ENCODE assay signal across 1 cellular context in the genomic region with DNA sequence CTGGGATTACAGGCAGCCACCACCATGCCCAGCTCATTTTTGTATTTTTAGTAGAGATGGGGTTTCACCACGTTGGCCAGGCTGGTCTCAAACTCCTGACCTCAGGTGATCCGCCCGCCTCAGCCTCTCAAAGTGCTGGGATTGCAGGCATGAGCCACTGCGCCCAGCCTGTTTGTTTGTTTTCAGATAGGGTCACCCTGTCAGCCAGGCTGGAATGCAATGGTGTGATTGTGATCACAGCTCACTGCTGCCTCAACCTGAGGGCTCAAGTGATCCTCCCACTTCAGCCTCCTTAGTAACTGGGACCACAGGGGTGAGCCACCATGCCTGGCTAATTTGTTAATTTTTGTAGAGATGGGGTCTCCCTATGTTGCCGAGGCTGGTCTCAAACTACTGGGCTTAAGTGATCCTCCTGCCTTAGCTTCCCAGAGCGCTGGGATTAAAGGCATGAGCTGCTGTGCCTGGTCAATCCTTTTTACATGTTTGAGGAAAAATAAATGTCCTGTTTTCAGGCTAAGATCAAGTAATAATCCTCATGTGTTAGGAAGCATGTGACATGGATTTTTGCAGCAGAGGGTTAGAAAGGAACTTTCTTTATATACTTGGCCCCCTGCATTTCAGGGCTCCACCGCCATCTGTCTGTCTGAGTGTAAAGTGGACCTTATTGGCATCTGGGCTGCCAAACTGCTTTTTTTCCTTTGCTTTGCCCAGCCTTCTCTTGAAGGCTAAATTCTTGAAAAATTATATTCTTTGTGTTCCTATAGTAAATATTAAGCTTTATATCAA.
TF ChIP-seq lines count a peak whose summit lies in the region.

No MANE protein-coding gene starts in this region.

TF ChIP-seq in HepG2, 621 proteins besides CTCF, POLR2A, EP300 and RAD21 (continued from another document and continues in another):
- TF ChIP-seq, protein P1, sequence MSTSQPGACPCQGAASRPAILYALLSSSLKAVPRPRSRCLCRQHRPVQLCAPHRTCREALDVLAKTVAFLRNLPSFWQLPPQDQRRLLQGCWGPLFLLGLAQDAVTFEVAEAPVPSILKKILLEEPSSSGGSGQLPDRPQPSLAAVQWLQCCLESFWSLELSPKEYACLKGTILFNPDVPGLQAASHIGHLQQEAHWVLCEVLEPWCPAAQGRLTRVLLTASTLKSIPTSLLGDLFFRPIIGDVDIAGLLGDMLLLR (CRISPR knock-in tag; IDR thresholded peaks at IDR 0.05): no peak
- no peak for TF ChIP-seq ZNF354B (CRISPR knock-in tag; IDR thresholded peaks at IDR 0.05)
- TF ChIP-seq, protein P2, sequence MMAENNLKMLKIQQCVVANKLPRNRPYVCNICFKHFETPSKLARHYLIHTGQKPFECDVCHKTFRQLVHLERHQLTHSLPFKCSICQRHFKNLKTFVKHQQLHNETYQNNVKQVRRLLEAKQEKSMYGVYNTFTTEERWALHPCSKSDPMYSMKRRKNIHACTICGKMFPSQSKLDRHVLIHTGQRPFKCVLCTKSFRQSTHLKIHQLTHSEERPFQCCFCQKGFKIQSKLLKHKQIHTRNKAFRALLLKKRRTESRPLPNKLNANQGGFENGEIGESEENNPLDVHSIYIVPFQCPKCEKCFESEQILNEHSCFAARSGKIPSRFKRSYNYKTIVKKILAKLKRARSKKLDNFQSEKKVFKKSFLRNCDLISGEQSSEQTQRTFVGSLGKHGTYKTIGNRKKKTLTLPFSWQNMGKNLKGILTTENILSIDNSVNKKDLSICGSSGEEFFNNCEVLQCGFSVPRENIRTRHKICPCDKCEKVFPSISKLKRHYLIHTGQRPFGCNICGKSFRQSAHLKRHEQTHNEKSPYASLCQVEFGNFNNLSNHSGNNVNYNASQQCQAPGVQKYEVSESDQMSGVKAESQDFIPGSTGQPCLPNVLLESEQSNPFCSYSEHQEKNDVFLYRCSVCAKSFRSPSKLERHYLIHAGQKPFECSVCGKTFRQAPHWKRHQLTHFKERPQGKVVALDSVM (CRISPR knock-in tag; IDR thresholded peaks at IDR 0.05): peak; percentile 92
- no peak for TF ChIP-seq U2AF2 (IDR thresholded peaks at IDR 0.05; ENCODE audit: low read depth, low read length)
- no peak for TF ChIP-seq TGIF2 (CRISPR knock-in tag; IDR thresholded peaks at IDR 0.05)
- TF ChIP-seq, protein P3, sequence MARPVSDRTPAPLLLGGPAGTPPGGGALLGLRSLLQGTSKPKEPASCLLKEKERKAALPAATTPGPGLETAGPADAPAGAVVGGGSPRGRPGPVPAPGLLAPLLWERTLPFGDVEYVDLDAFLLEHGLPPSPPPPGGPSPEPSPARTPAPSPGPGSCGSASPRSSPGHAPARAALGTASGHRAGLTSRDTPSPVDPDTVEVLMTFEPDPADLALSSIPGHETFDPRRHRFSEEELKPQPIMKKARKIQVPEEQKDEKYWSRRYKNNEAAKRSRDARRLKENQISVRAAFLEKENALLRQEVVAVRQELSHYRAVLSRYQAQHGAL (CRISPR knock-in tag; IDR thresholded peaks at IDR 0.05; ENCODE audit: not compliant biosample characterization): no peak
- no peak for TF ChIP-seq POGZ (CRISPR knock-in tag; IDR thresholded peaks at IDR 0.05)
- TF ChIP-seq SAP130 (CRISPR knock-in tag; IDR thresholded peaks at IDR 0.05; ENCODE audit: low read depth): 0 out of 2 replicates have a peak, but pooled peaks have one; percentile 33
- TF ChIP-seq ZNF335 (CRISPR knock-in tag; IDR thresholded peaks at IDR 0.05): no peak
- no peak for TF ChIP-seq ZNF441 (CRISPR knock-in tag; IDR thresholded peaks at IDR 0.05; ENCODE audit: borderline replicate concordance)
- TF ChIP-seq, protein P4, sequence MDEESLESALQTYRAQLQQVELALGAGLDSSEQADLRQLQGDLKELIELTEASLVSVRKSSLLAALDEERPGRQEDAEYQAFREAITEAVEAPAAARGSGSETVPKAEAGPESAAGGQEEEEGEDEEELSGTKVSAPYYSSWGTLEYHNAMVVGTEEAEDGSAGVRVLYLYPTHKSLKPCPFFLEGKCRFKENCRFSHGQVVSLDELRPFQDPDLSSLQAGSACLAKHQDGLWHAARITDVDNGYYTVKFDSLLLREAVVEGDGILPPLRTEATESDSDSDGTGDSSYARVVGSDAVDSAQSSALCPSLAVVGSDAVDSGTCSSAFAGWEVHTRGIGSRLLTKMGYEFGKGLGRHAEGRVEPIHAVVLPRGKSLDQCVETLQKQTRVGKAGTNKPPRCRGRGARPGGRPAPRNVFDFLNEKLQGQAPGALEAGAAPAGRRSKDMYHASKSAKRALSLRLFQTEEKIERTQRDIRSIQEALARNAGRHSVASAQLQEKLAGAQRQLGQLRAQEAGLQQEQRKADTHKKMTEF (CRISPR knock-in tag; IDR thresholded peaks at IDR 0.05): no peak
- no peak for TF ChIP-seq ZNF337 (CRISPR knock-in tag; IDR thresholded peaks at IDR 0.05; ENCODE audit: borderline replicate concordance, low read depth)
- no peak for TF ChIP-seq ZNF777 (CRISPR knock-in tag; IDR thresholded peaks at IDR 0.05)
- TF ChIP-seq ZNF737 (CRISPR knock-in tag; IDR thresholded peaks at IDR 0.05; ENCODE audit: borderline replicate concordance): no peak
- no peak for TF ChIP-seq FLYWCH1 (CRISPR knock-in tag; IDR thresholded peaks at IDR 0.05)
- TF ChIP-seq ZNF788 (CRISPR knock-in tag; IDR thresholded peaks at IDR 0.05; ENCODE audit: borderline replicate concordance): no peak
- no peak for TF ChIP-seq ZNF766 (CRISPR knock-in tag; IDR thresholded peaks at IDR 0.05; ENCODE audit: borderline replicate concordance)
- TF ChIP-seq TSC22D2 (CRISPR knock-in tag; IDR thresholded peaks at IDR 0.05; ENCODE audit: borderline replicate concordance): no peak
- no peak for TF ChIP-seq ZBTB8A (CRISPR knock-in tag; IDR thresholded peaks at IDR 0.05; ENCODE audit: borderline replicate concordance, low read depth)
- TF ChIP-seq TEAD3 (CRISPR knock-in tag; optimal IDR thresholded peaks at IDR 0.05; ENCODE audit: borderline replicate concordance): peak; percentile 53
- TF ChIP-seq, protein P5, sequence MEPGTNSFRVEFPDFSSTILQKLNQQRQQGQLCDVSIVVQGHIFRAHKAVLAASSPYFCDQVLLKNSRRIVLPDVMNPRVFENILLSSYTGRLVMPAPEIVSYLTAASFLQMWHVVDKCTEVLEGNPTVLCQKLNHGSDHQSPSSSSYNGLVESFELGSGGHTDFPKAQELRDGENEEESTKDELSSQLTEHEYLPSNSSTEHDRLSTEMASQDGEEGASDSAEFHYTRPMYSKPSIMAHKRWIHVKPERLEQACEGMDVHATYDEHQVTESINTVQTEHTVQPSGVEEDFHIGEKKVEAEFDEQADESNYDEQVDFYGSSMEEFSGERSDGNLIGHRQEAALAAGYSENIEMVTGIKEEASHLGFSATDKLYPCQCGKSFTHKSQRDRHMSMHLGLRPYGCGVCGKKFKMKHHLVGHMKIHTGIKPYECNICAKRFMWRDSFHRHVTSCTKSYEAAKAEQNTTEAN (CRISPR knock-in tag; conservative IDR thresholded peaks at IDR 0.05): no peak
- TF ChIP-seq DNMT1 (CRISPR knock-in tag; IDR thresholded peaks at IDR 0.05): no peak
- TF ChIP-seq ZNF317 (CRISPR knock-in tag; IDR thresholded peaks at IDR 0.05): no peak
- TF ChIP-seq, protein P6, sequence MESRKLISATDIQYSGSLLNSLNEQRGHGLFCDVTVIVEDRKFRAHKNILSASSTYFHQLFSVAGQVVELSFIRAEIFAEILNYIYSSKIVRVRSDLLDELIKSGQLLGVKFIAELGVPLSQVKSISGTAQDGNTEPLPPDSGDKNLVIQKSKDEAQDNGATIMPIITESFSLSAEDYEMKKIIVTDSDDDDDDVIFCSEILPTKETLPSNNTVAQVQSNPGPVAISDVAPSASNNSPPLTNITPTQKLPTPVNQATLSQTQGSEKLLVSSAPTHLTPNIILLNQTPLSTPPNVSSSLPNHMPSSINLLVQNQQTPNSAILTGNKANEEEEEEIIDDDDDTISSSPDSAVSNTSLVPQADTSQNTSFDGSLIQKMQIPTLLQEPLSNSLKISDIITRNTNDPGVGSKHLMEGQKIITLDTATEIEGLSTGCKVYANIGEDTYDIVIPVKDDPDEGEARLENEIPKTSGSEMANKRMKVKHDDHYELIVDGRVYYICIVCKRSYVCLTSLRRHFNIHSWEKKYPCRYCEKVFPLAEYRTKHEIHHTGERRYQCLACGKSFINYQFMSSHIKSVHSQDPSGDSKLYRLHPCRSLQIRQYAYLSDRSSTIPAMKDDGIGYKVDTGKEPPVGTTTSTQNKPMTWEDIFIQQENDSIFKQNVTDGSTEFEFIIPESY (CRISPR knock-in tag; IDR thresholded peaks at IDR 0.05): peak; percentile 36; the same call in 1 of the 2 replicates
- no peak for TF ChIP-seq ZNF557 (CRISPR knock-in tag; IDR thresholded peaks at IDR 0.05)
- TF ChIP-seq HOXD1 (CRISPR knock-in tag; IDR thresholded peaks at IDR 0.05): no peak
- no peak for TF ChIP-seq ZNF235 (CRISPR knock-in tag; IDR thresholded peaks at IDR 0.05; ENCODE audit: borderline replicate concordance)
- no peak for TF ChIP-seq CC2D1A (CRISPR knock-in tag; IDR thresholded peaks at IDR 0.05)
- TF ChIP-seq, protein P7, sequence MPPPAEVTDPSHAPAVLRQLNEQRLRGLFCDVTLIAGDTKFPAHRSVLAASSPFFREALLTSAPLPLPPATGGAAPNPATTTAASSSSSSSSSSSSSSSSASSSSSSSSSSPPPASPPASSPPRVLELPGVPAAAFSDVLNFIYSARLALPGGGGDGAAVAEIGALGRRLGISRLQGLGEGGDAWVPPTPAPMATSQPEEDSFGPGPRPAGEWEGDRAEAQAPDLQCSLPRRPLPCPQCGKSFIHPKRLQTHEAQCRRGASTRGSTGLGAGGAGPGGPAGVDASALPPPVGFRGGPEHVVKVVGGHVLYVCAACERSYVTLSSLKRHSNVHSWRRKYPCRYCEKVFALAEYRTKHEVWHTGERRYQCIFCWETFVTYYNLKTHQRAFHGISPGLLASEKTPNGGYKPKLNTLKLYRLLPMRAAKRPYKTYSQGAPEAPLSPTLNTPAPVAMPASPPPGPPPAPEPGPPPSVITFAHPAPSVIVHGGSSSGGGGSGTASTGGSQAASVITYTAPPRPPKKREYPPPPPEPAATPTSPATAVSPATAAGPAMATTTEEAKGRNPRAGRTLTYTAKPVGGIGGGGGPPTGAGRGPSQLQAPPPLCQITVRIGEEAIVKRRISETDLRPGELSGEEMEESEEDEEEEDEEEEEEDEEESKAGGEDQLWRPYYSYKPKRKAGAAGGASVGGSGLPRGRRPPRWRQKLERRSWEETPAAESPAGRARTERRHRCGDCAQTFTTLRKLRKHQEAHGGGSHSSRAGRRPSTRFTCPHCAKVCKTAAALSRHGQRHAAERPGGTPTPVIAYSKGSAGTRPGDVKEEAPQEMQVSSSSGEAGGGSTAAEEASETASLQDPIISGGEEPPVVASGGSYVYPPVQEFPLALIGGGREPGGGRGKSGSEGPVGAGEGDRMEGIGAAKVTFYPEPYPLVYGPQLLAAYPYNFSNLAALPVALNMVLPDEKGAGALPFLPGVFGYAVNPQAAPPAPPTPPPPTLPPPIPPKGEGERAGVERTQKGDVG (CRISPR knock-in tag; IDR thresholded peaks at IDR 0.05; ENCODE audit: borderline replicate concordance): peak; percentile 83; the same call in 1 of the 2 replicates
- TF ChIP-seq, protein P8, sequence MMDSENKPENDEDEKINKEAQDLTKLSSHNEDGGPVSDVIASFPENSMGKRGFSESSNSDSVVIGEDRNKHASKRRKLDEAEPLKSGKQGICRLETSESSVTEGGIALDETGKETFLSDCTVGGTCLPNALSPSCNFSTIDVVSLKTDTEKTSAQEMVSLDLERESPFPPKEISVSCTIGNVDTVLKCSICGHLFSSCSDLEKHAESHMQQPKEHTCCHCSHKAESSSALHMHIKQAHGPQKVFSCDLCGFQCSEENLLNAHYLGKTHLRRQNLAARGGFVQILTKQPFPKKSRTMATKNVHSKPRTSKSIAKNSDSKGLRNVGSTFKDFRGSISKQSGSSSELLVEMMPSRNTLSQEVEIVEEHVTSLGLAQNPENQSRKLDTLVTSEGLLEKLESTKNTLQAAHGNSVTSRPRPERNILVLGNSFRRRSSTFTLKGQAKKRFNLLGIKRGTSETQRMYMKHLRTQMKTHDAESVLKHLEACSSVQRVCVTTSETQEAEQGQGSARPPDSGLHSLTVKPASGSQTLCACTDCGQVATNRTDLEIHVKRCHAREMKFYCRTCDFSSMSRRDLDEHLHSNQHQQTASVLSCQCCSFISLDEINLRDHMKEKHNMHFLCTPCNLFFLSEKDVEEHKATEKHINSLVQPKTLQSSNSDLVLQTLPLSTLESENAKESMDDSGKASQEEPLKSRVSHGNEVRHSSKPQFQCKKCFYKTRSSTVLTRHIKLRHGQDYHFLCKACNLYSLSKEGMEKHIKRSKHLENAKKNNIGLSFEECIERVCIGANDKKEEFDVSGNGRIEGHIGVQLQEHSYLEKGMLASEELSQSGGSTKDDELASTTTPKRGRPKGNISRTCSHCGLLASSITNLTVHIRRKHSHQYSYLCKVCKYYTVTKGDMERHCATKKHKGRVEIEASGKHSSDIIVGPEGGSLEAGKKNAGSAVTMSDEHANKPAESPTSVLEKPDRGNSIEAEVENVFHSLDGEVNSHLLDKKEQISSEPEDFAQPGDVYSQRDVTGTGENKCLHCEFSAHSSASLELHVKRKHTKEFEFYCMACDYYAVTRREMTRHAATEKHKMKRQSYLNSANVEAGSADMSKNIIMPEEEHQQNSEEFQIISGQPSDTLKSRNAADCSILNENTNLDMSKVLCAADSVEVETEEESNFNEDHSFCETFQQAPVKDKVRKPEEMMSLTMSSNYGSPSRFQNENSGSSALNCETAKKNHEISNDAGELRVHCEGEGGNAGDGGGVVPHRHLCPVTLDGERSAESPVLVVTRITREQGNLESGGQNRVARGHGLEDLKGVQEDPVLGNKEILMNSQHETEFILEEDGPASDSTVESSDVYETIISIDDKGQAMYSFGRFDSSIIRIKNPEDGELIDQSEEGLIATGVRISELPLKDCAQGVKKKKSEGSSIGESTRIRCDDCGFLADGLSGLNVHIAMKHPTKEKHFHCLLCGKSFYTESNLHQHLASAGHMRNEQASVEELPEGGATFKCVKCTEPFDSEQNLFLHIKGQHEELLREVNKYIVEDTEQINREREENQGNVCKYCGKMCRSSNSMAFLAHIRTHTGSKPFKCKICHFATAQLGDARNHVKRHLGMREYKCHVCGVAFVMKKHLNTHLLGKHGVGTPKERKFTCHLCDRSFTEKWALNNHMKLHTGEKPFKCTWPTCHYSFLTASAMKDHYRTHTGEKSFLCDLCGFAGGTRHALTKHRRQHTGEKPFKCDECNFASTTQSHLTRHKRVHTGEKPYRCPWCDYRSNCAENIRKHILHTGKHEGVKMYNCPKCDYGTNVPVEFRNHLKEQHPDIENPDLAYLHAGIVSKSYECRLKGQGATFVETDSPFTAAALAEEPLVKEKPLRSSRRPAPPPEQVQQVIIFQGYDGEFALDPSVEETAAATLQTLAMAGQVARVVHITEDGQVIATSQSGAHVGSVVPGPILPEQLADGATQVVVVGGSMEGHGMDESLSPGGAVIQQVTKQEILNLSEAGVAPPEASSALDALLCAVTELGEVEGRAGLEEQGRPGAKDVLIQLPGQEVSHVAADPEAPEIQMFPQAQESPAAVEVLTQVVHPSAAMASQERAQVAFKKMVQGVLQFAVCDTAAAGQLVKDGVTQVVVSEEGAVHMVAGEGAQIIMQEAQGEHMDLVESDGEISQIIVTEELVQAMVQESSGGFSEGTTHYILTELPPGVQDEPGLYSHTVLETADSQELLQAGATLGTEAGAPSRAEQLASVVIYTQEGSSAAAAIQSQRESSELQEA (CRISPR knock-in tag; IDR thresholded peaks at IDR 0.05; ENCODE audit: not compliant biosample characterization): no peak
- TF ChIP-seq, protein P9, sequence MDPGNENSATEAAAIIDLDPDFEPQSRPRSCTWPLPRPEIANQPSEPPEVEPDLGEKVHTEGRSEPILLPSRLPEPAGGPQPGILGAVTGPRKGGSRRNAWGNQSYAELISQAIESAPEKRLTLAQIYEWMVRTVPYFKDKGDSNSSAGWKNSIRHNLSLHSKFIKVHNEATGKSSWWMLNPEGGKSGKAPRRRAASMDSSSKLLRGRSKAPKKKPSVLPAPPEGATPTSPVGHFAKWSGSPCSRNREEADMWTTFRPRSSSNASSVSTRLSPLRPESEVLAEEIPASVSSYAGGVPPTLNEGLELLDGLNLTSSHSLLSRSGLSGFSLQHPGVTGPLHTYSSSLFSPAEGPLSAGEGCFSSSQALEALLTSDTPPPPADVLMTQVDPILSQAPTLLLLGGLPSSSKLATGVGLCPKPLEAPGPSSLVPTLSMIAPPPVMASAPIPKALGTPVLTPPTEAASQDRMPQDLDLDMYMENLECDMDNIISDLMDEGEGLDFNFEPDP (CRISPR knock-in tag; conservative IDR thresholded peaks at IDR 0.05): no peak
- no peak for TF ChIP-seq SP140L (CRISPR knock-in tag; IDR thresholded peaks at IDR 0.05; ENCODE audit: borderline replicate concordance)
